8 cellular contexts compared by ENCODE assay signal in genomic region chr17:47830991-47831933, GRCh38. TPM values are rescaled to one million over a fixed set of nuclear protein-coding genes. Genes with fewer than 3 reads are reported as not detected.
A peak's percentile ranks its signal among the peaks of the same experiment; 100 is the strongest.
DNase-seq lines count a peak whose midpoint lies in the region; ATAC-seq and TF ChIP-seq lines count a peak whose summit lies in the region.

Gene LRRC46 (plus strand): TSS chr17:47831670. CDS start chr17:47831990, 320 bp downstream.
Gene MRPL10 (minus strand): TSS chr17:47831541. CDS start chr17:47831511, 30 bp downstream.

- peak within 1 kb of the TSS; percentile 68 to 85 for H3K4me3 ChIP-seq in right atrium auricular region
- peak within 1 kb of the TSS; percentile 93 for H3K4me3 ChIP-seq in psoas muscle
- peak within 1 kb of the TSS; percentile 71 to 73 for H3K4me3 ChIP-seq in uterus

- no peaks in the 10 kb centered on the region for H3K9me3 ChIP-seq in right atrium auricular region
- H3K9me3 ChIP-seq in psoas muscle = no peaks in the 10 kb centered on the region
- H3K9me3 ChIP-seq in uterus = no peaks in the 10 kb centered on the region

- H3K4me1 ChIP-seq in right atrium auricular region (peaks cover 0 to 17% of the 10 kb centered on the region in 2 donors), psoas muscle (peaks cover 23% of the 10 kb centered on the region), uterus (no peaks in the 10 kb centered on the region)

- ATAC-seq in HG02870 (IDR thresholded peaks at IDR 0.05; ENCODE audit: unreplicated experiment) (peak; percentile 79), psoas muscle (peak; percentile 97 to 99 (median 98))

- peak; percentile 63 to 85 for TF ChIP-seq POLR2A in uterus (IDR thresholded peaks at IDR 0.05)

- H3K36me3 ChIP-seq in right atrium auricular region (peaks cover 25% of the 10 kb centered on the region), psoas muscle (ENCODE audit: insufficient read depth in 1 of 2, low read depth in 1 of 2) (peaks cover 7 to 36% of the 10 kb centered on the region in 2 donors), uterus (no peaks in the 10 kb centered on the region)

- H3K27me3 ChIP-seq in right atrium auricular region = no peaks in the 10 kb centered on the region
- H3K27me3 ChIP-seq in psoas muscle (ENCODE audit: insufficient read depth in 3 of 3, low read length in 2 of 3) = no peaks in the 10 kb centered on the region
- H3K27me3 ChIP-seq in uterus = no peaks in the 10 kb centered on the region

- peak; percentile 97 for DNase-seq in GM13977 (ENCODE audit: low spot score)
- DNase-seq in NCI-H146 treated with DMSO at 0.1 percent for 48 hours (lab: John Stamatoyannopoulos, UW; ENCODE audit: unreplicated experiment) = peak; percentile 91
- peak; percentile 79 to 92 (median 88) for DNase-seq in T-helper 1 cell
- peak; percentile 44 to 94 (median 86) for DNase-seq in amygdala (lab: John Stamatoyannopoulos, UW)
- DNase-seq in right atrium auricular region (ENCODE audit: low spot score) = peak; percentile 93
- peak; percentile 91 to 96 for DNase-seq in psoas muscle
- peak; percentile 92 to 96 for DNase-seq in uterus

- intact Hi-C loops in psoas muscle (cut with DNase I) = loop anchor here in 1 of 2 donors (5.0 kb wide), 1 partner anchor 121 kb away; no protein-coding TSS in a partner anchor
- intact Hi-C loops in uterus (cut with DNase I; ENCODE audit: low total_unique reads) = no loop called here

- H3K27ac ChIP-seq in right atrium auricular region = peak within 1 kb of the TSS; percentile 48 to 75
- H3K27ac ChIP-seq in psoas muscle = peak within 1 kb of the TSS; percentile 76
- H3K27ac ChIP-seq in uterus = peak within 1 kb of the TSS; percentile 64 to 73

- TF ChIP-seq CTCF in GM13977 (IDR thresholded peaks at IDR 0.05; ENCODE audit: extremely low read depth, insufficient read depth, missing control alignments) (peak; percentile 30), right atrium auricular region (IDR thresholded peaks at IDR 0.05) (no peak), psoas muscle (IDR thresholded peaks at IDR 0.05) (no peak), uterus (IDR thresholded peaks at IDR 0.05) (peak in 1 of 4 experiments; percentile 55)

- WGBS in psoas muscle, 3 donors = 0 to 1% (median 0%) methylated on average over 39 to 42 of the region's 42 CpGs

- in situ Hi-C loops in GM13977 (cut with MboI; ENCODE audit: low pct_unique_long_range_greater_than_20kb, low sequenced_read_pairs, unreplicated experiment) = no loop called here

RNA-seq across cellular contexts. Expression of gene LRRC46, which starts in this region (rescaled TPM):
- total RNA-seq in right atrium auricular region (under 1 TPM in 1 of 2 donors, not detected in 1; 0.59 TPM), psoas muscle (under 1 TPM in 2 of 4 donors, not detected in 2; 0.15 to 0.54 TPM), uterus (1 to 10 TPM in 2 of 4 donors, under 1 TPM in 2; 0.14 to 1.5 (median 0.76) TPM)
- under 1 TPM; 0.08 to 0.40 (median 0.22) TPM for polyA plus RNA-seq in psoas muscle

RNA-seq across cellular contexts. Expression of gene MRPL10, which starts in this region (rescaled TPM):
- total RNA-seq in right atrium auricular region (10 to 100 TPM; 51.8 to 61.3 TPM), psoas muscle (10 to 100 TPM; 37.8 to 51.9 (median 46.3) TPM), uterus (10 to 100 TPM; 14.7 to 44.1 (median 27.7) TPM)
- 10 to 100 TPM; 44.1 to 78.6 (median 56.1) TPM for polyA plus RNA-seq in psoas muscle

Comparison
In these comparisons a context has a peak if more than half of its experiments do, and no peak if none do; other contexts are left out.
1. Peak in every context shown above with its lines: DNase-seq, ATAC-seq, H3K4me3 ChIP-seq and H3K27ac ChIP-seq.